Comparison of ENCODE assay signal across 10 cellular contexts in genomic region chr18:8084160-8084559, GRCh38.
DNase-seq lines count a peak whose midpoint lies in the region; ATAC-seq, FAIRE-seq and TF ChIP-seq lines count a peak whose summit lies in the region.
"Had no signal": no experiment of that assay in that cellular context is flagged by ENCODE, and none has a peak within 500 bp of the region (broad histone marks: within the 10 kb centered on the region; RNA-seq: fewer than 3 reads in every experiment).

No MANE protein-coding gene starts in this region.

- CTCF ChIA-PET in AG04449 (lab: Yijun Ruan, JAX) = interaction anchor here (1.0 to 4.2 kb wide), 12 partner anchors 9 to 396 kb away, joined by 3 to 41 read pairs (median 4); no protein-coding TSS in a partner anchor

- no peaks in the 10 kb centered on the region for H3K27me3 ChIP-seq in small intestine (ENCODE audit: control insufficient read depth in 2 of 2, insufficient read depth in 2 of 2, low read length in 2 of 2)

- H3K4me1 Mint-ChIP-seq in glutamatergic neuron (ENCODE audit: low read depth, unreplicated experiment) = no peaks in the 10 kb centered on the region
- H3K4me1 Mint-ChIP-seq in activated T-cell treated with anti-CD3 and anti-CD28 coated beads, Interleukin-2, amount 50 U/mL, for 24 hours (ENCODE audit: low read depth) = no peaks in the 10 kb centered on the region

- no peaks in the 10 kb centered on the region for H3K36me3 Mint-ChIP-seq in glutamatergic neuron (ENCODE audit: unreplicated experiment)
- no peaks in the 10 kb centered on the region for H3K36me3 Mint-ChIP-seq in activated T-cell treated with anti-CD3 and anti-CD28 coated beads, Interleukin-2, amount 50 U/mL, for 24 hours (ENCODE audit: low read depth)

- TF ChIP-seq CTCF in AG04449 (IDR thresholded peaks at IDR 0.05; ENCODE audit: insufficient read depth, low read length, missing control alignments) (peak; percentile 57), glutamatergic neuron (IDR thresholded peaks at IDR 0.05; ENCODE audit: partially characterized antibody, unreplicated experiment) (peak; percentile 86), lower leg skin (IDR thresholded peaks at IDR 0.05) (no peak)

- FAIRE-seq in small intestine (lab: Jason Lieb, UNC) = no peak
- FAIRE-seq: endometrium had no signal

- no peak overlapping the region for H3K4me3 ChIP-seq in AG04449 (ENCODE audit: low read depth, low read length)
- H3K4me3 ChIP-seq in small intestine (ENCODE audit: low read depth in 1 of 2, low read length in 2 of 2) = no peak overlapping the region
- H3K4me3 ChIP-seq in lower leg skin (ENCODE audit: low read depth, poor library complexity, severe bottlenecking) = no peak overlapping the region
- H3K4me3 ChIP-seq: thoracic aorta had no signal

- H3K27ac ChIP-seq in small intestine (ENCODE audit: low read depth in 1 of 2, low read length in 1 of 2) = no peak overlapping the region
- H3K27ac ChIP-seq: thoracic aorta had no signal

- H3K9me3 Mint-ChIP-seq in glutamatergic neuron (ENCODE audit: unreplicated experiment) = no peaks in the 10 kb centered on the region
- H3K9me3 Mint-ChIP-seq in activated T-cell treated with anti-CD3 and anti-CD28 coated beads, Interleukin-2, amount 50 U/mL, for 24 hours = no peaks in the 10 kb centered on the region

- H3K27me3 Mint-ChIP-seq in glutamatergic neuron (ENCODE audit: unreplicated experiment) = no peaks in the 10 kb centered on the region
- no peaks in the 10 kb centered on the region for H3K27me3 Mint-ChIP-seq in activated T-cell treated with anti-CD3 and anti-CD28 coated beads, Interleukin-2, amount 50 U/mL, for 24 hours

- peaks cover 0 to 2% of the 10 kb centered on the region in 2 donors for H3K4me1 ChIP-seq in small intestine (ENCODE audit: control insufficient read depth in 2 of 2, insufficient read depth in 1 of 2, low read depth in 1 of 2, low read length in 1 of 2)

- H3K27ac Mint-ChIP-seq in glutamatergic neuron (ENCODE audit: unreplicated experiment) = no peak overlapping the region
- H3K27ac Mint-ChIP-seq in activated T-cell treated with anti-CD3 and anti-CD28 coated beads, Interleukin-2, amount 50 U/mL, for 24 hours = no peak overlapping the region

- peaks cover 0 to 2% of the 10 kb centered on the region in 2 donors for H3K36me3 ChIP-seq in small intestine (ENCODE audit: control insufficient read depth in 2 of 2, insufficient read depth in 2 of 2, low read length in 2 of 2)
- H3K36me3 ChIP-seq: thoracic aorta had no signal

- no peaks in the 10 kb centered on the region for H3K9me3 ChIP-seq in small intestine (ENCODE audit: control insufficient read depth, low read depth)
- H3K9me3 ChIP-seq: thoracic aorta had no signal

- no peak overlapping the region for H3K4me3 Mint-ChIP-seq in glutamatergic neuron (ENCODE audit: unreplicated experiment)
- no peak overlapping the region for H3K4me3 Mint-ChIP-seq in activated T-cell treated with anti-CD3 and anti-CD28 coated beads, Interleukin-2, amount 50 U/mL, for 24 hours

- no peak for ATAC-seq in GM21576 (IDR thresholded peaks at IDR 0.05; ENCODE audit: unreplicated experiment)

- no peak for TF ChIP-seq POLR2A in lower leg skin (IDR thresholded peaks at IDR 0.05)

- DNase-seq in AG04449 (ENCODE audit: low read depth, low spot score) (no peak), HCEC 1CT (peak; percentile 32), RKO (ENCODE audit: low spot score) (peak; percentile 60), glutamatergic neuron (peak; percentile 69), small intestine (peak; percentile 12), lower leg skin (ENCODE audit: low spot score in 2 of 2) (no peak)
- DNase-seq in activated T-cell treated with anti-CD3 and anti-CD28 coated beads, Interleukin-2, amount 50 U/mL, for 24 hours = no peak

- WGBS in small intestine, 3 donors = 71 to 92% (median 84%) methylated on average over 7 of the region's 7 CpGs
- 59 to 78% methylated on average over 7 of the region's 7 CpGs for WGBS in lower leg skin, 2 donors

- POLR2A ChIA-PET in AG04449 (lab: Yijun Ruan, JAX) = no interaction called here

- intact Hi-C loops in lower leg skin (cut with DNase I; ENCODE audit: low total_unique reads) = no loop called here

Comparison
In these comparisons a context has a peak if more than half of its experiments do, and no peak if none do; other contexts are left out.
1. DNase-seq: peak in HCEC 1CT (single experiment), RKO (single experiment), glutamatergic neuron (single experiment) and small intestine (single experiment); none in AG04449 (single experiment), lower leg skin (0 of 2) and activated T-cell treated with anti-CD3 and anti-CD28 coated beads, Interleukin-2, amount 50 U/mL, for 24 hours (single experiment).
2. CTCF ChIP-seq: peak in AG04449 (single experiment) and glutamatergic neuron (single experiment); none in lower leg skin (0 of 3).